ENCODE assay signal across 9 cellular contexts in genomic region chr3:127959873-127960272, GRCh38. TPM values are rescaled to one million over a fixed set of nuclear protein-coding genes. Genes with fewer than 3 reads are reported as not detected.
DNase-seq lines count a peak whose midpoint lies in the region; ATAC-seq, FAIRE-seq and TF ChIP-seq lines count a peak whose summit lies in the region.
"Had no signal": no experiment of that assay in that cellular context is flagged by ENCODE, and none has a peak within 500 bp of the region (broad histone marks: within the 10 kb centered on the region; RNA-seq: fewer than 3 reads in every experiment).

No MANE protein-coding gene starts in this region.

- H3K4me1 Mint-ChIP-seq in astrocyte (ENCODE audit: low read depth, unreplicated experiment): peaks cover 26% of the 10 kb centered on the region

- H3K27ac Mint-ChIP-seq in astrocyte (ENCODE audit: unreplicated experiment): no peak overlapping the region

- ATAC-seq in left colon (peak; percentile 72), HG03280 (IDR thresholded peaks at IDR 0.05; ENCODE audit: unreplicated experiment) (no peak), HG03045 (IDR thresholded peaks at IDR 0.05; ENCODE audit: unreplicated experiment) (no peak), GM21390 (IDR thresholded peaks at IDR 0.05; ENCODE audit: unreplicated experiment) (no peak)

- no peak overlapping the region for H3K4me3 ChIP-seq in astrocyte (ENCODE audit: insufficient read depth, low read depth, low read length)
- no peak overlapping the region for H3K4me3 ChIP-seq in effector memory CD4-positive, alpha-beta T cell (ENCODE audit: insufficient read depth, low read depth, low read length, poor library complexity, severe bottlenecking)

- H3K4me1 ChIP-seq in astrocyte (ENCODE audit: insufficient read depth, low read length): no peaks in the 10 kb centered on the region
- no peaks in the 10 kb centered on the region for H3K4me1 ChIP-seq in effector memory CD4-positive, alpha-beta T cell (ENCODE audit: control insufficient read depth, insufficient read depth, low read length, poor library complexity, severe bottlenecking)

- H3K9me3 Mint-ChIP-seq in astrocyte (ENCODE audit: unreplicated experiment): no peaks in the 10 kb centered on the region

- peaks cover 2% of the 10 kb centered on the region for H3K36me3 Mint-ChIP-seq in astrocyte (ENCODE audit: low read depth, unreplicated experiment)

- TF ChIP-seq CTCF in GM10266 (IDR thresholded peaks at IDR 0.05; ENCODE audit: control insufficient read depth, insufficient read depth, low read depth, missing control alignments) (peak; percentile 69), astrocyte (IDR thresholded peaks at IDR 0.05; ENCODE audit: insufficient read depth, low read depth, low read length) (peak; percentile 20)

- no peaks in the 10 kb centered on the region for H4K20me1 ChIP-seq in astrocyte (ENCODE audit: insufficient read depth, low read length)

- H3K36me3 ChIP-seq in astrocyte (ENCODE audit: insufficient read depth, low read length): no peaks in the 10 kb centered on the region
- no peaks in the 10 kb centered on the region for H3K36me3 ChIP-seq in effector memory CD4-positive, alpha-beta T cell (ENCODE audit: control insufficient read depth, insufficient read depth, low read length)

- no peaks in the 10 kb centered on the region for H3K9me3 ChIP-seq in astrocyte (ENCODE audit: insufficient read depth, low read depth, low read length)
- no peaks in the 10 kb centered on the region for H3K9me3 ChIP-seq in effector memory CD4-positive, alpha-beta T cell (ENCODE audit: control insufficient read depth, low read length)

- H3K27me3 Mint-ChIP-seq in astrocyte (ENCODE audit: low read depth, unreplicated experiment): peaks cover 2% of the 10 kb centered on the region

- no peak for FAIRE-seq in astrocyte (lab: Jason Lieb, UNC)

- intact Hi-C loops in left colon (cut with DNase I, micrococcal nuclease): no loop called here

- H3K9ac ChIP-seq in astrocyte (ENCODE audit: low read length): no peak overlapping the region

- H3K27me3 ChIP-seq in astrocyte (ENCODE audit: insufficient read depth, low read length): no peaks in the 10 kb centered on the region
- no peaks in the 10 kb centered on the region for H3K27me3 ChIP-seq in effector memory CD4-positive, alpha-beta T cell (replicated peaks; ENCODE audit: control insufficient read depth, insufficient read depth, low read length, poor library complexity, severe bottlenecking)

- H3K79me2 ChIP-seq in astrocyte (ENCODE audit: insufficient read depth, low read length): no peaks in the 10 kb centered on the region

- no peak overlapping the region for H3K4me3 Mint-ChIP-seq in astrocyte (ENCODE audit: unreplicated experiment)

- no peak overlapping the region for H2AFZ ChIP-seq in astrocyte (ENCODE audit: low read depth, low read length)

- DNase-seq in GM10266 (ENCODE audit: extremely low spot score) (peak; percentile 35), NCI-H128 (lab: John Stamatoyannopoulos, UW; ENCODE audit: unreplicated experiment) (peak; percentile 42), astrocyte (ENCODE audit: low read depth) (no peak), left colon (peak in 1 of 2 donors; percentile 16)
- DNase-seq in effector memory CD4-positive, alpha-beta T cell: no peak

- H3K27ac ChIP-seq in astrocyte (ENCODE audit: low read depth, low read length): no peak overlapping the region
- H3K27ac ChIP-seq in effector memory CD4-positive, alpha-beta T cell (ENCODE audit: insufficient read depth, low read length, poor library complexity, severe bottlenecking): no peak overlapping the region

- H3K4me2 ChIP-seq in astrocyte (ENCODE audit: low read length): no peak overlapping the region

RNA-seq across cellular contexts. Expression of gene KBTBD12, which starts 44.8 kb away (rescaled TPM):
- not detected in 2 replicates for total RNA-seq in astrocyte
- 1 to 10 TPM; 3.8 to 4.6 TPM for total RNA-seq in left colon
- total RNA-seq: mononuclear cell had no signal

Comparison
In these comparisons a context has a peak if more than half of its experiments do, and no peak if none do; other contexts are left out.
1. DNase-seq: peak in GM10266 (single experiment) and NCI-H128 (single experiment); none in astrocyte (single experiment) and effector memory CD4-positive, alpha-beta T cell (0 of 3).